ENCODE assay signal across 9 cellular contexts in genomic region chr15:67178569-67179210, GRCh38.
DNase-seq lines count a peak whose midpoint lies in the region; ATAC-seq and TF ChIP-seq lines count a peak whose summit lies in the region.
"Had no signal": no experiment of that assay in that cellular context is flagged by ENCODE, and none has a peak within 500 bp of the region (broad histone marks: within the 10 kb centered on the region; RNA-seq: fewer than 3 reads in every experiment).

No MANE protein-coding gene starts in this region.

- no peak for ATAC-seq in stimulated activated naive B cell treated with anti-CD40 and anti-IgM and Interleukin-4, amounts not matched to agents 10 μg/mL and 1 μg/mL and 100 μg/mL, for 72 hours (replicated peaks)
- no peak for ATAC-seq in left lobe of liver

- peaks cover 34 to 53% of the 10 kb centered on the region in 2 donors for H3K36me3 Mint-ChIP-seq in stimulated activated naive B cell treated with anti-CD40 and anti-IgM and Interleukin-4, amounts not matched to agents 10 μg/mL and 1 μg/mL and 100 μg/mL, for 72 hours

- H3K4me1 ChIP-seq in left ventricle myocardium inferior, result peaks cover 49% of the 10 kb centered on the region

- peaks cover 37 to 44% of the 10 kb centered on the region in 2 donors for H3K4me1 Mint-ChIP-seq in stimulated activated naive B cell treated with anti-CD40 and anti-IgM and Interleukin-4, amounts not matched to agents 10 μg/mL and 1 μg/mL and 100 μg/mL, for 72 hours

- TF ChIP-seq CTCF in HFF-Myc (IDR thresholded peaks at IDR 0.05; ENCODE audit: low read depth, low read length, missing control alignments), result no peak
- no peak for TF ChIP-seq CTCF in left ventricle myocardium inferior (IDR thresholded peaks at IDR 0.05; ENCODE audit: borderline replicate concordance)

- no peaks in the 10 kb centered on the region for H3K27me3 Mint-ChIP-seq in stimulated activated naive B cell treated with anti-CD40 and anti-IgM and Interleukin-4, amounts not matched to agents 10 μg/mL and 1 μg/mL and 100 μg/mL, for 72 hours

- peak overlapping the region; percentile 14 for H3K27ac Mint-ChIP-seq in stimulated activated naive B cell treated with anti-CD40 and anti-IgM and Interleukin-4, amounts not matched to agents 10 μg/mL and 1 μg/mL and 100 μg/mL, for 72 hours

- H3K27ac ChIP-seq in left ventricle myocardium inferior (replicated peaks), result peak overlapping the region; percentile 38

- H3K36me3 ChIP-seq in left ventricle myocardium inferior, result peaks cover 34% of the 10 kb centered on the region

- H3K4me3 Mint-ChIP-seq in stimulated activated naive B cell treated with anti-CD40 and anti-IgM and Interleukin-4, amounts not matched to agents 10 μg/mL and 1 μg/mL and 100 μg/mL, for 72 hours, result no peak overlapping the region

- no peak overlapping the region for H3K4me3 ChIP-seq in HFF-Myc (replicated peaks; ENCODE audit: low read depth, low read length)
- no peak overlapping the region for H3K4me3 ChIP-seq in left ventricle myocardium inferior

- intact Hi-C loops in left ventricle myocardium inferior (cut with micrococcal nuclease), result no loop called here

- DNase-seq in HFF-Myc (ENCODE audit: extremely low read depth, low read depth), result peak; percentile 86
- DNase-seq in amniotic epithelial cell (ENCODE audit: low read depth), result peak; percentile 100
- no peak for DNase-seq in left ventricle myocardium inferior
- DNase-seq in stimulated activated naive B cell treated with anti-CD40 and anti-IgM and Interleukin-4, amounts not matched to agents 10 μg/mL and 1 μg/mL and 100 μg/mL, for 72 hours, result no peak
- no peak for DNase-seq in NCI-H82 (lab: John Stamatoyannopoulos, UW)
- DNase-seq in NCI-H187 (lab: John Stamatoyannopoulos, UW), result no peak
- DNase-seq in NOMO-1 treated with dmso at 0.1 percent for 144 hours (lab: John Stamatoyannopoulos, UW; ENCODE audit: unreplicated experiment), result no peak
- DNase-seq in left lobe of liver (ENCODE audit: low spot score), result no peak
- DNase-seq: activated T-cell treated with anti-CD3 and anti-CD28 coated beads, Interleukin-2, amount 50 U/mL, for 48 hours had no signal

- H3K9me3 Mint-ChIP-seq in stimulated activated naive B cell treated with anti-CD40 and anti-IgM and Interleukin-4, amounts not matched to agents 10 μg/mL and 1 μg/mL and 100 μg/mL, for 72 hours, result no peaks in the 10 kb centered on the region

- H3K9me3 ChIP-seq in left ventricle myocardium inferior (replicated peaks), result no peaks in the 10 kb centered on the region

- H3K27me3 ChIP-seq in left ventricle myocardium inferior (ENCODE audit: low read depth), result no peaks in the 10 kb centered on the region

Comparison
In these comparisons a context has a peak if more than half of its experiments do, and no peak if none do; other contexts are left out.
1. DNase-seq: peak in HFF-Myc (single experiment) and amniotic epithelial cell (single experiment); none in left ventricle myocardium inferior (single experiment), stimulated activated naive B cell treated with anti-CD40 and anti-IgM and Interleukin-4, amounts not matched to agents 10 μg/mL and 1 μg/mL and 100 μg/mL, for 72 hours (single experiment), NCI-H82 (single experiment), NCI-H187 (0 of 2), NOMO-1 treated with dmso at 0.1 percent for 144 hours (single experiment) and left lobe of liver (single experiment).